Comparison of ENCODE assay signal across 8 cellular contexts in genomic region chr15:74817370-74817737, GRCh38. TPM values are rescaled to one million over a fixed set of nuclear protein-coding genes. Genes with fewer than 3 reads are reported as not detected.
DNase-seq lines count a peak whose midpoint lies in the region; ATAC-seq and TF ChIP-seq lines count a peak whose summit lies in the region.

No MANE protein-coding gene starts in this region.

- peaks cover 16% of the 10 kb centered on the region for H3K4me1 Mint-ChIP-seq in activated T-helper 1 cell treated with anti-CD3 and anti-CD28 coated beads, Interleukin-12 subunit alpha, Interleukin-12 subunit beta, Interleukin-2, Interleukin-4 antibody, amounts not matched to agents 30 ng/mL and 10 ng/mL and 1 ng/mL, durations not matched to agents 14 hours and 24 hours and 36 hours (ENCODE audit: low read depth)
- peaks cover 7% of the 10 kb centered on the region for H3K4me1 Mint-ChIP-seq in mesothelial cell of epicardium

- H3K9me3 Mint-ChIP-seq in activated T-helper 1 cell treated with anti-CD3 and anti-CD28 coated beads, Interleukin-12 subunit alpha, Interleukin-12 subunit beta, Interleukin-2, Interleukin-4 antibody, amounts not matched to agents 30 ng/mL and 10 ng/mL and 1 ng/mL, durations not matched to agents 14 hours and 24 hours and 36 hours: no peaks in the 10 kb centered on the region
- no peaks in the 10 kb centered on the region for H3K9me3 Mint-ChIP-seq in mesothelial cell of epicardium

- no peaks in the 10 kb centered on the region for H3K27me3 ChIP-seq in foreskin keratinocyte
- no peaks in the 10 kb centered on the region for H3K27me3 ChIP-seq in rectal smooth muscle tissue (ENCODE audit: control insufficient read depth, insufficient read depth, low read length)

- H3K4me1 ChIP-seq in foreskin keratinocyte: peaks cover 4% of the 10 kb centered on the region
- H3K4me1 ChIP-seq in rectal smooth muscle tissue (ENCODE audit: control insufficient read depth, insufficient read depth, low read length): peaks cover 11% of the 10 kb centered on the region

- H3K27ac Mint-ChIP-seq in activated T-helper 1 cell treated with anti-CD3 and anti-CD28 coated beads, Interleukin-12 subunit alpha, Interleukin-12 subunit beta, Interleukin-2, Interleukin-4 antibody, amounts not matched to agents 30 ng/mL and 10 ng/mL and 1 ng/mL, durations not matched to agents 14 hours and 24 hours and 36 hours: no peak overlapping the region
- H3K27ac Mint-ChIP-seq in mesothelial cell of epicardium: no peak overlapping the region

- no peak overlapping the region for H3K27ac ChIP-seq in foreskin keratinocyte
- H3K27ac ChIP-seq in rectal smooth muscle tissue (ENCODE audit: low read depth, low read length): peak overlapping the region; percentile 37

- H3K27me3 Mint-ChIP-seq in activated T-helper 1 cell treated with anti-CD3 and anti-CD28 coated beads, Interleukin-12 subunit alpha, Interleukin-12 subunit beta, Interleukin-2, Interleukin-4 antibody, amounts not matched to agents 30 ng/mL and 10 ng/mL and 1 ng/mL, durations not matched to agents 14 hours and 24 hours and 36 hours (ENCODE audit: insufficient read depth): peaks cover 3% of the 10 kb centered on the region
- peaks cover 21% of the 10 kb centered on the region for H3K27me3 Mint-ChIP-seq in mesothelial cell of epicardium (ENCODE audit: low read depth)

- ATAC-seq in foreskin keratinocyte: peak; percentile 80
- ATAC-seq in GM19395 (IDR thresholded peaks at IDR 0.05; ENCODE audit: unreplicated experiment): no peak

- H3K36me3 Mint-ChIP-seq in activated T-helper 1 cell treated with anti-CD3 and anti-CD28 coated beads, Interleukin-12 subunit alpha, Interleukin-12 subunit beta, Interleukin-2, Interleukin-4 antibody, amounts not matched to agents 30 ng/mL and 10 ng/mL and 1 ng/mL, durations not matched to agents 14 hours and 24 hours and 36 hours (ENCODE audit: low read depth): no peaks in the 10 kb centered on the region
- H3K36me3 Mint-ChIP-seq in mesothelial cell of epicardium: no peaks in the 10 kb centered on the region

- H3K9ac ChIP-seq in rectal smooth muscle tissue (ENCODE audit: low read length): no peak overlapping the region

- TF ChIP-seq CTCF in foreskin keratinocyte (conservative IDR thresholded peaks at IDR 0.05) (peak; percentile 73), mesothelial cell of epicardium (IDR thresholded peaks at IDR 0.05; ENCODE audit: unreplicated experiment) (no peak)

- no peak overlapping the region for H3K4me3 ChIP-seq in rectal smooth muscle tissue (ENCODE audit: low read length)

- DNase-seq in HCEC 1CT (peak; percentile 20), SHP77 (lab: John Stamatoyannopoulos, UW) (peak; percentile 38 to 44), foreskin keratinocyte (peak; percentile 62 to 82), mesothelial cell of epicardium (ENCODE audit: low spot score in 2 of 2, unreplicated experiment in 2 of 2) (no peak)
- no peak for DNase-seq in activated T-helper 1 cell treated with anti-CD3 and anti-CD28 coated beads, Interleukin-12 subunit alpha, Interleukin-12 subunit beta, Interleukin-2, Interleukin-4 antibody, amounts not matched to agents 30 ng/mL and 10 ng/mL and 1 ng/mL, durations not matched to agents 14 hours and 24 hours and 36 hours (ENCODE audit: low spot score)
- DNase-seq in stimulated activated CD4-positive, alpha-beta T cell treated with anti-CD3 and anti-CD28 coated beads, Interleukin-1b, Interleukin-23, amount 100 ng/mL, for 48 hours: no peak

- intact Hi-C loops in activated T-helper 1 cell treated with anti-CD3 and anti-CD28 coated beads, Interleukin-12 subunit alpha, Interleukin-12 subunit beta, Interleukin-2, Interleukin-4 antibody, amounts not matched to agents 30 ng/mL and 10 ng/mL and 1 ng/mL, durations not matched to agents 14 hours and 24 hours and 36 hours (cut with micrococcal nuclease): no loop called here

- no peaks in the 10 kb centered on the region for H3K36me3 ChIP-seq in rectal smooth muscle tissue (ENCODE audit: control insufficient read depth, insufficient read depth, low read length)

- no peak overlapping the region for H3K4me3 Mint-ChIP-seq in activated T-helper 1 cell treated with anti-CD3 and anti-CD28 coated beads, Interleukin-12 subunit alpha, Interleukin-12 subunit beta, Interleukin-2, Interleukin-4 antibody, amounts not matched to agents 30 ng/mL and 10 ng/mL and 1 ng/mL, durations not matched to agents 14 hours and 24 hours and 36 hours
- H3K4me3 Mint-ChIP-seq in mesothelial cell of epicardium: no peak overlapping the region

RNA-seq across cellular contexts. Expression of gene LMAN1L, which starts 4.7 kb away (rescaled TPM):
- not detected in 2 replicates for total RNA-seq in foreskin keratinocyte
- polyA plus RNA-seq in foreskin keratinocyte: not detected in 2 replicates
- total RNA-seq in activated T-helper 1 cell treated with anti-CD3 and anti-CD28 coated beads, Interleukin-12 subunit alpha, Interleukin-12 subunit beta, Interleukin-2, Interleukin-4 antibody, amounts not matched to agents 30 ng/mL and 10 ng/mL and 1 ng/mL, durations not matched to agents 14 hours and 24 hours and 36 hours: 0.75 and 0.93 TPM in 2 replicates
- total RNA-seq in mesothelial cell of epicardium: 0.16 to 0.65 TPM (median 0.35 TPM) in 3 replicates

RNA-seq across cellular contexts. Expression of gene CPLX3, which starts 9.1 kb away (rescaled TPM):
- total RNA-seq in foreskin keratinocyte (not detected in 2 replicates), mesothelial cell of epicardium (0.14 TPM in 1 of 3 replicates, not detected in the others)
- not detected in 2 replicates for polyA plus RNA-seq in foreskin keratinocyte
- 0.17 and 0.29 TPM in 2 replicates for total RNA-seq in activated T-helper 1 cell treated with anti-CD3 and anti-CD28 coated beads, Interleukin-12 subunit alpha, Interleukin-12 subunit beta, Interleukin-2, Interleukin-4 antibody, amounts not matched to agents 30 ng/mL and 10 ng/mL and 1 ng/mL, durations not matched to agents 14 hours and 24 hours and 36 hours

RNA-seq across cellular contexts. Expression of gene ULK3, which starts 25.6 kb away (rescaled TPM):
- 9.4 and 9.8 TPM in 2 replicates for total RNA-seq in foreskin keratinocyte
- polyA plus RNA-seq in foreskin keratinocyte: 9.1 TPM in 2 replicates
- total RNA-seq in activated T-helper 1 cell treated with anti-CD3 and anti-CD28 coated beads, Interleukin-12 subunit alpha, Interleukin-12 subunit beta, Interleukin-2, Interleukin-4 antibody, amounts not matched to agents 30 ng/mL and 10 ng/mL and 1 ng/mL, durations not matched to agents 14 hours and 24 hours and 36 hours: 52.1 and 52.4 TPM in 2 replicates
- total RNA-seq in mesothelial cell of epicardium: 30.9 to 34.8 TPM (median 32.6 TPM) in 3 replicates

RNA-seq across cellular contexts. Expression of gene CSK, which starts 35.5 kb away (rescaled TPM):
- total RNA-seq in foreskin keratinocyte (39.7 and 47.8 TPM in 2 replicates), mesothelial cell of epicardium (57.0 to 59.0 TPM (median 58.1 TPM) in 3 replicates)
- 46.0 and 53.0 TPM in 2 replicates for polyA plus RNA-seq in foreskin keratinocyte
- 348 and 362 TPM in 2 replicates for total RNA-seq in activated T-helper 1 cell treated with anti-CD3 and anti-CD28 coated beads, Interleukin-12 subunit alpha, Interleukin-12 subunit beta, Interleukin-2, Interleukin-4 antibody, amounts not matched to agents 30 ng/mL and 10 ng/mL and 1 ng/mL, durations not matched to agents 14 hours and 24 hours and 36 hours

RNA-seq across cellular contexts. Expression of gene SCAMP2, which starts 55.8 kb away (rescaled TPM):
- total RNA-seq in foreskin keratinocyte (44.9 and 47.5 TPM in 2 replicates), mesothelial cell of epicardium (45.6 to 48.4 TPM (median 48.3 TPM) in 3 replicates)
- 53.2 and 56.6 TPM in 2 replicates for polyA plus RNA-seq in foreskin keratinocyte
- total RNA-seq in activated T-helper 1 cell treated with anti-CD3 and anti-CD28 coated beads, Interleukin-12 subunit alpha, Interleukin-12 subunit beta, Interleukin-2, Interleukin-4 antibody, amounts not matched to agents 30 ng/mL and 10 ng/mL and 1 ng/mL, durations not matched to agents 14 hours and 24 hours and 36 hours: 93.7 and 103 TPM in 2 replicates

Comparison
In these comparisons a context has a peak if more than half of its experiments do, and no peak if none do; other contexts are left out.
1. DNase-seq: peak in HCEC 1CT (single experiment), SHP77 (2 of 2) and foreskin keratinocyte (2 of 2); none in activated T-helper 1 cell treated with anti-CD3 and anti-CD28 coated beads, Interleukin-12 subunit alpha, Interleukin-12 subunit beta, Interleukin-2, Interleukin-4 antibody, amounts not matched to agents 30 ng/mL and 10 ng/mL and 1 ng/mL, durations not matched to agents 14 hours and 24 hours and 36 hours (single experiment), mesothelial cell of epicardium (0 of 2) and stimulated activated CD4-positive, alpha-beta T cell treated with anti-CD3 and anti-CD28 coated beads, Interleukin-1b, Interleukin-23, amount 100 ng/mL, for 48 hours (single experiment).